ENCODE assay signal across 15 cellular contexts in genomic region chr1:183887826-183888819, GRCh38.
DNase-seq lines count a peak whose midpoint lies in the region; ATAC-seq and TF ChIP-seq lines count a peak whose summit lies in the region.
"Had no signal": no experiment of that assay in that cellular context is flagged by ENCODE, and none has a peak within 500 bp of the region (broad histone marks: within the 10 kb centered on the region; RNA-seq: fewer than 3 reads in every experiment).

No MANE protein-coding gene starts in this region.

- H3K4me3 Mint-ChIP-seq in activated CD4-positive, alpha-beta T cell treated with anti-CD3 and anti-CD28 coated beads, Interleukin-2, amount 10 ng/mL, durations not matched to agents 24 days and 14 days = peak overlapping the region; percentile 54
- peak overlapping the region; percentile 21 for H3K4me3 Mint-ChIP-seq in endothelial cell (ENCODE audit: unreplicated experiment)
- H3K4me3 Mint-ChIP-seq in stimulated activated naive CD8-positive, alpha-beta T cell treated with anti-CD3 and anti-CD28 coated beads, Interleukin-15, amount 100 ng/mL, for 72 hours = peak overlapping the region in 1 of 2 donors; percentile 3
- H3K4me3 Mint-ChIP-seq: H9 had no signal

- H3K36me3 ChIP-seq in SK-N-MC (ENCODE audit: insufficient read depth, low read length) = peaks cover 65% of the 10 kb centered on the region

- intact Hi-C loops in activated CD4-positive, alpha-beta T cell treated with anti-CD3 and anti-CD28 coated beads, Interleukin-2, amount 10 ng/mL, durations not matched to agents 24 days and 14 days (cut with micrococcal nuclease) = loop anchor here (5.0 kb wide), 1 partner anchor 46 kb away; no protein-coding TSS in a partner anchor

- H3K27ac ChIP-seq in SK-N-MC = peak overlapping the region; percentile 76

- ATAC-seq in stimulated activated naive CD8-positive, alpha-beta T cell treated with anti-CD3 and anti-CD28 coated beads, Interleukin-15, amount 100 ng/mL, for 72 hours = peak; percentile 83
- ATAC-seq in GM19455 (IDR thresholded peaks at IDR 0.05; ENCODE audit: unreplicated experiment) = no peak
- ATAC-seq in GM18909 (IDR thresholded peaks at IDR 0.05; ENCODE audit: poor library complexity, unreplicated experiment) = no peak

- no peak for TF ChIP-seq CTCF in endothelial cell (IDR thresholded peaks at IDR 0.05; ENCODE audit: unreplicated experiment)

- peaks cover 26% of the 10 kb centered on the region for H3K4me1 Mint-ChIP-seq in activated CD4-positive, alpha-beta T cell treated with anti-CD3 and anti-CD28 coated beads, Interleukin-2, amount 10 ng/mL, durations not matched to agents 24 days and 14 days
- H3K4me1 Mint-ChIP-seq in endothelial cell (ENCODE audit: unreplicated experiment) = peaks cover 18% of the 10 kb centered on the region
- peaks cover 26% of the 10 kb centered on the region for H3K4me1 Mint-ChIP-seq in stimulated activated naive CD8-positive, alpha-beta T cell treated with anti-CD3 and anti-CD28 coated beads, Interleukin-15, amount 100 ng/mL, for 72 hours

- peak overlapping the region; percentile 20; the same call in 1 of the 2 replicates for H3K4me3 ChIP-seq in SK-N-MC
- H3K4me3 ChIP-seq: skin epidermis had no signal

- peaks cover 2% of the 10 kb centered on the region for H3K36me3 Mint-ChIP-seq in activated CD4-positive, alpha-beta T cell treated with anti-CD3 and anti-CD28 coated beads, Interleukin-2, amount 10 ng/mL, durations not matched to agents 24 days and 14 days (ENCODE audit: low read depth)
- H3K36me3 Mint-ChIP-seq in endothelial cell (ENCODE audit: low read depth, unreplicated experiment) = peaks cover 69% of the 10 kb centered on the region

- H3K9me3 ChIP-seq in SK-N-MC (ENCODE audit: low read depth, low read length) = no peaks in the 10 kb centered on the region

- peak overlapping the region; percentile 42 for H3K27ac Mint-ChIP-seq in activated CD4-positive, alpha-beta T cell treated with anti-CD3 and anti-CD28 coated beads, Interleukin-2, amount 10 ng/mL, durations not matched to agents 24 days and 14 days
- no peak overlapping the region for H3K27ac Mint-ChIP-seq in endothelial cell (ENCODE audit: unreplicated experiment)
- no peak overlapping the region for H3K27ac Mint-ChIP-seq in stimulated activated naive CD8-positive, alpha-beta T cell treated with anti-CD3 and anti-CD28 coated beads, Interleukin-15, amount 100 ng/mL, for 72 hours
- H3K27ac Mint-ChIP-seq: H9 had no signal

- no peaks in the 10 kb centered on the region for H3K9me3 Mint-ChIP-seq in activated CD4-positive, alpha-beta T cell treated with anti-CD3 and anti-CD28 coated beads, Interleukin-2, amount 10 ng/mL, durations not matched to agents 24 days and 14 days
- H3K9me3 Mint-ChIP-seq in endothelial cell (ENCODE audit: unreplicated experiment) = no peaks in the 10 kb centered on the region
- peaks cover 0 to 1% of the 10 kb centered on the region in 2 donors for H3K9me3 Mint-ChIP-seq in stimulated activated naive CD8-positive, alpha-beta T cell treated with anti-CD3 and anti-CD28 coated beads, Interleukin-15, amount 100 ng/mL, for 72 hours
- H3K9me3 Mint-ChIP-seq: H9 had no signal

- DNase-seq in activated CD4-positive, alpha-beta T cell treated with anti-CD3 and anti-CD28 coated beads, Interleukin-2, amount 10 ng/mL, durations not matched to agents 24 days and 14 days = no peak
- DNase-seq in activated CD4-positive, alpha-beta T cell treated with anti-CD3 and anti-CD28 coated beads for 4 hours = no peak
- DNase-seq in SK-N-MC (ENCODE audit: low read depth, low spot score) (no peak), endothelial cell (ENCODE audit: low spot score) (no peak), OCI-M2 (lab: John Stamatoyannopoulos, UW; ENCODE audit: unreplicated experiment) (no peak)
- no peak for DNase-seq in stimulated activated naive CD8-positive, alpha-beta T cell treated with anti-CD3 and anti-CD28 coated beads, Interleukin-15, amount 100 ng/mL, for 72 hours
- DNase-seq: activated CD4-positive, CD25-positive, alpha-beta regulatory T cell; activated naive CD4-positive, alpha-beta T cell treated with anti-CD3 and anti-CD28 coated beads, Interleukin-2, amount 50 U/mL, for 16 hours; GDM1; H9; Karpas-422; NCI-H226 had no signal

- H3K9ac ChIP-seq in SK-N-MC (ENCODE audit: insufficient read length) = no peak overlapping the region

- no peaks in the 10 kb centered on the region for H3K27me3 Mint-ChIP-seq in activated CD4-positive, alpha-beta T cell treated with anti-CD3 and anti-CD28 coated beads, Interleukin-2, amount 10 ng/mL, durations not matched to agents 24 days and 14 days
- no peaks in the 10 kb centered on the region for H3K27me3 Mint-ChIP-seq in endothelial cell (ENCODE audit: unreplicated experiment)
- no peaks in the 10 kb centered on the region for H3K27me3 Mint-ChIP-seq in stimulated activated naive CD8-positive, alpha-beta T cell treated with anti-CD3 and anti-CD28 coated beads, Interleukin-15, amount 100 ng/mL, for 72 hours
